ENCODE assay signal across 1 cellular context in genomic region chr3:53100818-53101466, GRCh38.
TF ChIP-seq lines count a peak whose summit lies in the region.

No MANE protein-coding gene starts in this region.

TF ChIP-seq in K562, 482 proteins besides CTCF, POLR2A, EP300 and RAD21 (continued from another document):
- peak; percentile 48; the same call in 1 of the 2 replicates for TF ChIP-seq TFAP4 (CRISPR knock-in tag; IDR thresholded peaks at IDR 0.05; ENCODE audit: borderline replicate concordance)
- TF ChIP-seq VEZF1 (CRISPR knock-in tag; IDR thresholded peaks at IDR 0.05), result peak; percentile 16; the same call in 1 of the 2 replicates
- 0 out of 2 replicates have a peak, but pooled peaks have one; percentile 26 for TF ChIP-seq ETV1 (tag; conservative IDR thresholded peaks at IDR 0.05; ENCODE audit: low read depth)
- TF ChIP-seq FOXK2 (conservative IDR thresholded peaks at IDR 0.05 in 1 of 2, IDR thresholded peaks at IDR 0.05 in 1 of 2; ENCODE audit: low read depth in 2 of 2), result 0 out of 4 replicates have a peak, but pooled peaks of 1 of the 2 experiments have one; percentile 35
- no peak for TF ChIP-seq CBX3 (IDR thresholded peaks at IDR 0.05; ENCODE audit: borderline replicate concordance in 1 of 2, low read length in 2 of 2)
- no peak for TF ChIP-seq POLR3A (IDR thresholded peaks at IDR 0.05; ENCODE audit: borderline replicate concordance, extremely low read depth, insufficient read depth, insufficient read length)
- no peak for TF ChIP-seq NCOA1 (IDR thresholded peaks at IDR 0.05; ENCODE audit: low read depth)
- TF ChIP-seq CTBP1 (IDR thresholded peaks at IDR 0.05; ENCODE audit: borderline replicate concordance), result no peak
- 0 out of 2 replicates have a peak, but pooled peaks have one; percentile 19 for TF ChIP-seq GABPA (tag; conservative IDR thresholded peaks at IDR 0.05; ENCODE audit: low read depth)
